In the genomic region with DNA sequence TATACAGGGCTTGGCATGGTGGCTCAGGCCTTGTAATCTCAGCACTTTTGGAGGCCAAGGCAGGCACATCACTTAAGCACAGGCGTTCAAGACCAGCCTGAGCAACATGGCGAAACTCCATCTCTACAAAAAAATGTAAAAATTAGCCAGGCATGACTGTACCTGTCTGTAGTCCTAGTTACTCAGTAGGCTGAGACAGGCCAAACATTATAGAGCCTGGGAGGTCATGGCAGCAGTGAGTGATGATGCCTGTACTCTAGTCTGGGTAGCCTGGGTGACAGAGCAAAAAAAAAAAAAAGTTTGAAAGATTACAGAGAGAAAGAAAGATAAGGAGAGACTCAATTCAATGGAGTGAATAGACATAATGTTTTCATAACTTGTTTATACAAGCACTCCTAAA, we compare ENCODE assay signal across 26 cellular contexts.
"Had no signal": no experiment of that assay in that cellular context is flagged by ENCODE, and none has a peak within 500 bp of the region (broad histone marks: within the 10 kb centered on the region; RNA-seq: fewer than 3 reads in every experiment).

No MANE protein-coding gene starts in this region.

- H3K4me1 Mint-ChIP-seq: activated CD4-positive, alpha-beta T cell treated with anti-CD3 and anti-CD28 coated beads, Interleukin-2, amount 10 ng/mL, durations not matched to agents 24 days and 14 days; activated naive CD8-positive, alpha-beta T cell treated with anti-CD3 and anti-CD28 coated beads for 36 hours; activated T-helper 17 cell treated with anti-CD3 and anti-CD28 coated beads, Interleukin-2, amount 50 U/mL, for 72 hours had no signal

- DNase-seq: activated CD4-positive, alpha-beta T cell treated with anti-CD3 and anti-CD28 coated beads, Interleukin-2, amount 10 ng/mL, durations not matched to agents 24 days and 14 days; activated CD4-positive, alpha-beta T cell treated with anti-CD3 and anti-CD28 coated beads, Interleukin-2, amount 50 U/mL, for 4 hours; activated CD8-positive, alpha-beta T cell treated with anti-CD3 and anti-CD28 coated beads for 36 hours; activated effector memory CD4-positive, alpha-beta T cell treated with anti-CD3 and anti-CD28 coated beads, Interleukin-2, amount 50 U/mL, for 16 hours; activated naive CD4-positive, alpha-beta T cell; activated naive CD4-positive, alpha-beta T cell treated with anti-CD3 and anti-CD28 coated beads, Interleukin-2, amount 50 U/mL, for 16 hours; activated naive CD8-positive, alpha-beta T cell treated with anti-CD3 and anti-CD28 coated beads for 36 hours; activated T-cell treated with anti-CD3 and anti-CD28 coated beads, Interleukin-2, amount 50 U/mL, for 1 hour; activated T-cell treated with anti-CD3 and anti-CD28 coated beads, Interleukin-2, amount 50 U/mL, for 72 hours; amniotic stem cell; aorta; NCI-H1092 treated with DMSO at 0.1 percent for 48 hours; NCI-H1417; NCI-H146; NCI-H187; NCI-H2029 treated with DMSO at 0.1 percent for 48 hours; NCI-H2227 treated with DMSO at 0.1 percent for 48 hours; NCI-H446 treated with DMSO at 0.1 percent for 48 hours; NCI-H524 treated with DMSO at 0.1 percent for 48 hours; Right ventricle myocardium superior; SW 1271; T1000 had no signal

- H3K27ac ChIP-seq: KMS-11, RWPE1 had no signal

- H3K36me3 Mint-ChIP-seq: activated naive CD8-positive, alpha-beta T cell treated with anti-CD3 and anti-CD28 coated beads for 36 hours had no signal

- H3K27ac Mint-ChIP-seq: activated CD4-positive, alpha-beta T cell treated with anti-CD3 and anti-CD28 coated beads, Interleukin-2, amount 10 ng/mL, durations not matched to agents 24 days and 14 days; activated CD8-positive, alpha-beta T cell treated with anti-CD3 and anti-CD28 coated beads for 36 hours; activated naive CD8-positive, alpha-beta T cell treated with anti-CD3 and anti-CD28 coated beads for 36 hours; activated T-cell treated with anti-CD3 and anti-CD28 coated beads, Interleukin-2, amount 50 U/mL, for 72 hours; activated T-helper 17 cell treated with anti-CD3 and anti-CD28 coated beads, Interleukin-2, amount 50 U/mL, for 72 hours had no signal

- H3K4me3 Mint-ChIP-seq: activated CD4-positive, alpha-beta T cell treated with anti-CD3 and anti-CD28 coated beads, Interleukin-2, amount 10 ng/mL, durations not matched to agents 24 days and 14 days; activated CD8-positive, alpha-beta T cell treated with anti-CD3 and anti-CD28 coated beads for 36 hours; activated naive CD8-positive, alpha-beta T cell treated with anti-CD3 and anti-CD28 coated beads for 36 hours; activated T-cell treated with anti-CD3 and anti-CD28 coated beads, Interleukin-2, amount 50 U/mL, for 72 hours; activated T-helper 17 cell treated with anti-CD3 and anti-CD28 coated beads, Interleukin-2, amount 50 U/mL, for 72 hours had no signal

- ATAC-seq: activated CD8-positive, alpha-beta T cell treated with anti-CD3 and anti-CD28 coated beads for 36 hours; activated T-cell treated with anti-CD3 and anti-CD28 coated beads, Interleukin-2, amount 50 U/mL, for 72 hours; activated T-helper 17 cell treated with anti-CD3 and anti-CD28 coated beads, Interleukin-2, amount 50 U/mL, for 72 hours; Panc1 had no signal

- H3K27me3 Mint-ChIP-seq: activated CD4-positive, alpha-beta T cell treated with anti-CD3 and anti-CD28 coated beads, Interleukin-2, amount 10 ng/mL, durations not matched to agents 24 days and 14 days; activated CD8-positive, alpha-beta T cell treated with anti-CD3 and anti-CD28 coated beads for 36 hours; activated naive CD8-positive, alpha-beta T cell treated with anti-CD3 and anti-CD28 coated beads for 36 hours; activated T-helper 17 cell treated with anti-CD3 and anti-CD28 coated beads, Interleukin-2, amount 50 U/mL, for 72 hours had no signal
